13 cellular contexts compared by ENCODE assay signal in genomic region chr10:30592770-30593169, GRCh38. TPM values are rescaled to one million over a fixed set of nuclear protein-coding genes. Genes with fewer than 3 reads are reported as not detected.
A peak's percentile ranks its signal among the peaks of the same experiment; 100 is the strongest.
DNase-seq lines count a peak whose midpoint lies in the region; ATAC-seq, FAIRE-seq and TF ChIP-seq lines count a peak whose summit lies in the region.
"Not testable (repeated sequence)": the region's sequence is repeated elsewhere in the genome, so short reads cannot be mapped to it uniquely, and the experiment has no call there.
"Had no signal": no experiment of that assay in that cellular context is flagged by ENCODE, and none has a peak within 500 bp of the region (broad histone marks: within the 10 kb centered on the region; RNA-seq: fewer than 3 reads in every experiment).

No MANE protein-coding gene starts in this region.

- DNase-seq in adipocyte (ENCODE audit: low read depth): peak; percentile 28
- DNase-seq in choroid plexus epithelial cell (ENCODE audit: low read depth): peak; percentile 48
- peak; percentile 12 for DNase-seq in iris pigment epithelial cell (ENCODE audit: low read depth)
- DNase-seq in HepG2 (ENCODE audit: low spot score): not testable (repeated sequence)
- DNase-seq in posterior vena cava (ENCODE audit: low spot score): peak; percentile 28

- not testable (repeated sequence) for BruUV-seq in HepG2 (replicated peaks; lab: Mats Ljungman, UMichigan)

- not testable (repeated sequence) for H4K20me1 ChIP-seq in HepG2 (ENCODE audit: insufficient read depth, low read length)

- TF ChIP-seq RAD21 in HepG2 (CRISPR knock-in tag; IDR thresholded peaks at IDR 0.05): not testable (repeated sequence)

- WGBS in HepG2 (ENCODE audit: low lambda C conversion rate): 18% methylated on average over 2 of the region's 3 CpGs

- not testable (repeated sequence) for H3K36me3 ChIP-seq in adipocyte (ENCODE audit: control insufficient read depth, insufficient read depth, low read length, severe bottlenecking); HepG2 (replicated peaks in 1 of 2; ENCODE audit: control insufficient read depth in 1 of 2, insufficient read depth in 2 of 2, low read length in 2 of 2)

- not testable (repeated sequence) for H3K4me1 ChIP-seq in adipocyte (ENCODE audit: control insufficient read depth, insufficient read depth, low read length)
- H3K4me1 ChIP-seq in HepG2 (ENCODE audit: insufficient read depth, low read length): peaks cover 68% of the 10 kb centered on the region

- H2AFZ ChIP-seq in HepG2 (ENCODE audit: low read length): peak overlapping the region; percentile 25

- CTCF ChIA-PET in HepG2 (lab: Yijun Ruan, JAX; ENCODE audit: low intra/inter-chr PET ratio, low total read pairs): not testable (repeated sequence)

- ATAC-seq in HepG2: peak; percentile 54

- not testable (repeated sequence) for TF ChIP-seq EP300 in HepG2 (IDR thresholded peaks at IDR 0.05; ENCODE audit: low read depth in 2 of 2, low read length in 2 of 2); HepG2 (CRISPR knock-in tag; IDR thresholded peaks at IDR 0.05; ENCODE audit: borderline replicate concordance)

- FAIRE-seq in HepG2 (lab: Jason Lieb, UNC): not testable (repeated sequence)

- not testable (repeated sequence) for H3K4me2 ChIP-seq in HepG2 (ENCODE audit: low read depth, low read length)

- intact Hi-C loops in HepG2 (cut with micrococcal nuclease; ENCODE audit: unreplicated experiment): not testable (repeated sequence)
- intact Hi-C loops in posterior vena cava (cut with DNase I): loop anchor here (5.0 kb wide), 1 partner anchor 200 kb away; no protein-coding TSS in a partner anchor

- not testable (repeated sequence) for H3K27ac ChIP-seq in HepG2 (ENCODE audit: extremely low read length, insufficient read depth, low read length)

- not testable (repeated sequence) for H3K79me2 ChIP-seq in HepG2 (ENCODE audit: insufficient read depth, low read length)

- H3K9ac ChIP-seq in adipocyte (ENCODE audit: low read length); HepG2 (ENCODE audit: insufficient read depth, low read depth, low read length): not testable (repeated sequence)

- peak; percentile 4 for TF ChIP-seq CTCF in choroid plexus epithelial cell (conservative IDR thresholded peaks at IDR 0.05; ENCODE audit: low read depth, low read length)
- not testable (repeated sequence) for TF ChIP-seq CTCF in HepG2 (CRISPR knock-in tag; IDR thresholded peaks at IDR 0.05)

- not testable (repeated sequence) for H3K9me3 ChIP-seq in adipocyte (ENCODE audit: control insufficient read depth, low read length); HepG2 (ENCODE audit: low read length)

- not testable (repeated sequence) for H3K4me3 ChIP-seq in adipocyte (ENCODE audit: low read length); choroid plexus epithelial cell (ENCODE audit: low read depth, low read length); HepG2 (replicated peaks in 1 of 3; ENCODE audit: insufficient read depth in 1 of 3, low read depth in 2 of 3, low read length in 3 of 3)

- TF ChIP-seq POLR2A in HepG2 (IDR thresholded peaks at IDR 0.05; ENCODE audit: insufficient read depth in 1 of 2, low read depth in 2 of 2, low read length in 2 of 2): not testable (repeated sequence)

- POLR2A ChIA-PET in HepG2 (lab: Yijun Ruan, JAX): interaction anchor here (2.8 kb wide), 1 partner anchor 13 kb away, joined by 15 read pairs; no protein-coding TSS in a partner anchor

- H3K27me3 ChIP-seq in adipocyte (replicated peaks; ENCODE audit: control insufficient read depth, insufficient read depth, low read length); HepG2 (ENCODE audit: control insufficient read depth in 1 of 2, insufficient read depth in 2 of 2, low read length in 2 of 2): not testable (repeated sequence)

- in situ Hi-C loops in HepG2 (cut with HindIII; ENCODE audit: extremely low pct_ligation_motif_present, low pct_unique_long_range_greater_than_20kb): not testable (repeated sequence)

RNA-seq across cellular contexts. Expression of gene LYZL2, which starts 36.8 kb away (rescaled TPM):
- 0.20 TPM in 1 of 2 replicates, not detected in the other for total RNA-seq in HepG2 (2016; rRNA removed; fragmentation: Illumina TruSeq; extraction: Trizol)
- total RNA-seq in HepG2 (2016; cell fraction: cytosol; rRNA removed; fragmentation: Illumina TruSeq; extraction: Trizol; ENCODE audit: low read depth): not detected in 2 replicates
- not detected in 2 replicates for total RNA-seq in HepG2 (2016; cell fraction: insoluble cytoplasmic fraction; rRNA removed; fragmentation: Illumina TruSeq; extraction: Trizol)
- total RNA-seq in HepG2 (2016; cell fraction: membrane; rRNA removed; fragmentation: Illumina TruSeq; extraction: Trizol): not detected in 2 replicates
- not detected in 2 replicates for total RNA-seq in HepG2 (2016; cell fraction: nucleus; rRNA removed; fragmentation: Illumina TruSeq; extraction: Trizol)
- 0.31 and 0.63 TPM in 2 replicates for polyA plus RNA-seq in HepG2 (2011; rRNA removed)
- 0.31 and 0.59 TPM in 2 replicates for polyA plus RNA-seq in HepG2 (2011; cell fraction: cytosol; rRNA removed)
- 0.24 and 0.85 TPM in 2 replicates for polyA plus RNA-seq in HepG2 (2011; cell fraction: nucleus; rRNA removed)
- polyA plus RNA-seq in HepG2 (2012): 0.31 TPM in 1 of 2 replicates, not detected in the other
- 0.14 TPM in 1 of 2 replicates, not detected in the other for polyA plus RNA-seq in HepG2 (2016; cell fraction: cytosol; fragmentation: Illumina TruSeq; extraction: Trizol; ENCODE audit: low read depth)
- not detected in 2 replicates for polyA plus RNA-seq in HepG2 (2016; cell fraction: insoluble cytoplasmic fraction; fragmentation: Illumina TruSeq; extraction: Trizol; ENCODE audit: low read depth)
- polyA plus RNA-seq in HepG2 (2016; cell fraction: membrane; fragmentation: Illumina TruSeq; extraction: Trizol; ENCODE audit: low read depth): not detected in 2 replicates
- 0.85 TPM in 1 of 2 replicates, not detected in the other for polyA plus RNA-seq in HepG2 (2016; cell fraction: nucleus; fragmentation: Illumina TruSeq; extraction: Trizol; ENCODE audit: insufficient read depth, low read depth)
- polyA minus RNA-seq in HepG2 (2011; rRNA and poly(A)+ RNA removed; ENCODE audit: low replicate concordance): not detected in 2 replicates
- polyA minus RNA-seq in HepG2 (2011; cell fraction: cytosol; rRNA and poly(A)+ RNA removed): not detected in 2 replicates
- 1.2 TPM in 1 of 2 replicates, not detected in the other for polyA minus RNA-seq in HepG2 (2011; cell fraction: nucleus; rRNA and poly(A)+ RNA removed)
- not detected for total RNA-seq in posterior vena cava
- total RNA-seq: A172; A673; Calu3; CD4-positive, alpha-beta memory T cell; Daoy; G401; HFFc6 had no signal
- polyA plus RNA-seq: BJ; CD4-positive, alpha-beta memory T cell had no signal
